10 cellular contexts compared by ENCODE assay signal in the genomic region with DNA sequence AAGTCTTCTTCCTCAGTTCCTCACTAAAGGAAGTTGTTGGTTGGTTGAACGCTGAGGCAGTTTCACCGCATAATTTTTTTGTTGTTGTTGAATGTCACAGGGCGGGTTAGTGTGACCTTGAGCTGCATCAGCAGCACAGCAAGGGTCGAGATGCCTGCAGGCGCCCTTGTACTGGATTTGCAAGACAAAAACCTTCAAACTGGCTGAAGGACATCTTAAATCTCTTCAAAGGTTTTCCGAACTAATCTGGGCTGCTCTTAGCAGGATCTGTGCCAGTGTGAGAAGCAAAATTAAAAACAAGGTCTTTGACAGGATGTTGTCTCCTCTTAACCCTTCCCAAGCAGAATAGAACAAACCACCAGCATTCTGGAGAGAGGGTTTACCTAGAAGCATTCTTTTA. TPM values are rescaled to one million over a fixed set of nuclear protein-coding genes. Genes with fewer than 3 reads are reported as not detected.
A peak's percentile ranks its signal among the peaks of the same experiment; 100 is the strongest.
DNase-seq lines count a peak whose midpoint lies in the region; ATAC-seq, FAIRE-seq and TF ChIP-seq lines count a peak whose summit lies in the region.
"Had no signal": no experiment of that assay in that cellular context is flagged by ENCODE, and none has a peak within 500 bp of the region (broad histone marks: within the 10 kb centered on the region; RNA-seq: fewer than 3 reads in every experiment).

No MANE protein-coding gene starts in this region.

- peaks cover 6 to 36% of the 10 kb centered on the region in 2 donors for H3K4me1 ChIP-seq in kidney (ENCODE audit: control insufficient read depth in 1 of 2, insufficient read depth in 1 of 2, low read depth in 1 of 2, low read length in 2 of 2)

- no peak for FAIRE-seq in kidney (lab: Jason Lieb, UNC)

- no peaks in the 10 kb centered on the region for H3K9me3 ChIP-seq in kidney (ENCODE audit: control insufficient read depth in 1 of 2, low read length in 2 of 2)

- H3K36me3 Mint-ChIP-seq in brain: peaks cover 35% of the 10 kb centered on the region

- peaks cover 0 to 8% (median 4%) of the 10 kb centered on the region in 5 experiments for H3K9me3 Mint-ChIP-seq in brain

- TF ChIP-seq CTCF in brain (conservative IDR thresholded peaks at IDR 0.05) (no peak), kidney (IDR thresholded peaks at IDR 0.05; ENCODE audit: borderline replicate concordance, extremely low read depth, insufficient read depth) (no peak)

- peaks cover 73% of the 10 kb centered on the region for H3K4me1 Mint-ChIP-seq in brain

- intact Hi-C loops in kidney (cut with DNase I): no loop called here

- peak overlapping the region in 1 of 2 donors; percentile 21 for H3K4me3 ChIP-seq in kidney (ENCODE audit: low read length in 2 of 2)
- H3K4me3 ChIP-seq: SK-N-MC had no signal

- H3K27me3 Mint-ChIP-seq in brain: no peaks in the 10 kb centered on the region

- peak; percentile 21 for DNase-seq in activated T-cell treated with anti-CD3 and anti-CD28 coated beads, Interleukin-2, amount 50 U/mL, for 1 hour
- DNase-seq in activated T-cell treated with anti-CD3 and anti-CD28 coated beads, Interleukin-2, amount 50 U/mL, for 48 hours: no peak
- no peak for DNase-seq in kidney
- no peak for DNase-seq in NCI-H187 treated with DMSO at 0.1 percent for 48 hours (lab: John Stamatoyannopoulos, UW)
- DNase-seq in HK-2 (ENCODE audit: unreplicated experiment): no peak

- H3K36me3 ChIP-seq in kidney (ENCODE audit: control insufficient read depth in 1 of 2, insufficient read depth in 2 of 2, low read length in 2 of 2): no peaks in the 10 kb centered on the region

- peak overlapping the region; percentile 13 to 91 (median 85) for H3K27ac Mint-ChIP-seq in brain

- ATAC-seq in HG03432 (IDR thresholded peaks at IDR 0.05; ENCODE audit: unreplicated experiment): no peak

- H3K27ac ChIP-seq in kidney (ENCODE audit: low read depth in 2 of 2, low read length in 2 of 2): peak overlapping the region; percentile 49 to 55
- peak overlapping the region; percentile 48 for H3K27ac ChIP-seq in temporal lobe (ENCODE audit: low read depth, low read length)
- H3K27ac ChIP-seq: C4-2B, SK-N-MC had no signal

- peak overlapping the region in 1 of 2 donors; percentile 20 for H3K9ac ChIP-seq in kidney (ENCODE audit: low read length in 2 of 2)

- peak overlapping the region; percentile 51 to 76 (median 66) for H3K4me3 Mint-ChIP-seq in brain

RNA-seq across cellular contexts. Expression of a gene that starts 59.4 kb away (rescaled TPM):
- polyA plus RNA-seq in brain (ENCODE audit: insufficient read depth, low read depth, low replicate concordance) (1.2 TPM), kidney (ENCODE audit: insufficient read depth, low read depth, low replicate concordance) (7.4 TPM)
- total RNA-seq in kidney (60.4 TPM), temporal lobe (65.4 TPM)
